Comparison of ENCODE assay signal across 8 cellular contexts in the genomic region with DNA sequence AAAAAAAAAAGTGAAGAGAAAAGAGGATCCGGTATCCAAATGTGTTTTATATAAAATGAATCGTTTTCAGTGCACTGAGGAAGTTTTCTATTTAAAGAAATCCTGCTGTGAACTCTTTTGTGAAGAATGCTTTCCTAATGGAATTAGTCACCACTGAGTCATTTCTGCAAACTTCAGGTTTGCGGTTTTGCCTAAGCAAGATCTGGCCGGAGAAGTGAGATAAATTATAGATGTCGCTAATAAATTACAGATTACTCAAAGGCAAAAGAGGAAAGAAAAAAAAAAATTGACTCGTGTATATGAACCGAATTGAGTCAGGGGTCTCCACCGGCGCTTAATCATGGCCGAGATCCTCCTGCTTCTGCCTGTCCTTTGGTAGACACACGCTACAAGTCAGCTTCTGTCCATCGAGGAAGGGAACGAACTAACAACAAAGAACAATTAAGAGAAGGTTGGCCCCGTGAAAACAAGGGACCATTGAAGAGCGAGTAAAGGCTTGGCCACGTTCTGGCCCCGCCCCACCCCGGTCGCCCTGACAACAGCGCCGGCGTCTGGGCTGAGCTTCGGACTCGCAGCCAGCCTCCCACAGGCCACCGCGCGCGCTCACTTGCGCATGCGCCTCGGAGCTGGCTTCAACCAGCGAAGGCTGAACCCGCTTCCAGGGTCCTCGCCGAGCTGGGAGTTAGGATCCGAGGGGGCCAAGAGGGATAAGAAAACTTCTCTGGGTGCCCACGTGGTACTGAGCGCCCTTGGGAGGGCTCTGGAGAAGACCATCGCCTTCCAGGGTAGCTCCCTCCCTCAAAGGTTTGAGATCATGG. TPM values are rescaled to one million over a fixed set of nuclear protein-coding genes. Genes with fewer than 3 reads are reported as not detected.
DNase-seq lines count a peak whose midpoint lies in the region; ATAC-seq and TF ChIP-seq lines count a peak whose summit lies in the region.

No MANE protein-coding gene starts in this region.

- peaks cover 27% of the 10 kb centered on the region for H3K4me1 Mint-ChIP-seq in HFFc6 (ENCODE audit: low read depth)

- peak overlapping the region; percentile 96 for H3K27ac ChIP-seq in SK-N-MC
- H3K27ac ChIP-seq in suprapubic skin: peak overlapping the region; percentile 92

- H3K27me3 Mint-ChIP-seq in HFFc6 (ENCODE audit: insufficient read depth): no peaks in the 10 kb centered on the region

- H3K27ac Mint-ChIP-seq in HFFc6: peak overlapping the region; percentile 100
- H3K27ac Mint-ChIP-seq in activated naive CD4-positive, alpha-beta T cell treated with anti-CD3 and anti-CD28 coated beads, Interleukin-2, amount 50 U/mL, for 72 hours: peak overlapping the region; percentile 89 to 94

- no peak for TF ChIP-seq EP300 in suprapubic skin (IDR thresholded peaks at IDR 0.05)

- TF ChIP-seq CTCF in HFFc6 (IDR thresholded peaks at IDR 0.05): no peak
- TF ChIP-seq CTCF in suprapubic skin (IDR thresholded peaks at IDR 0.05): no peak

- H3K4me3 Mint-ChIP-seq in HFFc6: peak overlapping the region; percentile 94

- DNase-seq in GM04503 (ENCODE audit: low read depth): peak; percentile 93
- DNase-seq in HFFc6: peak; percentile 96
- DNase-seq in NCI-H1048 (lab: John Stamatoyannopoulos, UW): peak; percentile 90
- DNase-seq in SK-N-MC (ENCODE audit: low read depth, low spot score): peak; percentile 65
- peak; percentile 92 to 95 for DNase-seq in activated naive CD4-positive, alpha-beta T cell treated with anti-CD3 and anti-CD28 coated beads, Interleukin-2, amount 50 U/mL, for 72 hours (ENCODE audit: low spot score in 2 of 2)
- peak; percentile 89 for DNase-seq in glomerular endothelial cell (ENCODE audit: extremely low read depth, low read depth, low spot score)
- DNase-seq in nucleus accumbens (lab: John Stamatoyannopoulos, UW): peak; percentile 79 to 98 (median 94)
- peak; percentile 95 to 97 for DNase-seq in suprapubic skin (ENCODE audit: low spot score in 2 of 2)

- H3K27me3 ChIP-seq in suprapubic skin: no peaks in the 10 kb centered on the region

- H3K9me3 ChIP-seq in SK-N-MC (ENCODE audit: low read depth, low read length) (no peaks in the 10 kb centered on the region), suprapubic skin (no peaks in the 10 kb centered on the region)

- no peaks in the 10 kb centered on the region for H3K9me3 Mint-ChIP-seq in HFFc6
- no peaks in the 10 kb centered on the region for H3K9me3 Mint-ChIP-seq in activated naive CD4-positive, alpha-beta T cell treated with anti-CD3 and anti-CD28 coated beads, Interleukin-2, amount 50 U/mL, for 72 hours

- peak; percentile 95 to 99 for ATAC-seq in activated naive CD4-positive, alpha-beta T cell treated with anti-CD3 and anti-CD28 coated beads, Interleukin-2, amount 50 U/mL, for 72 hours

- WGBS in suprapubic skin: under 1% methylated on average over 16 of the region's 39 CpGs

- peak overlapping the region; percentile 92 for H3K9ac ChIP-seq in SK-N-MC (ENCODE audit: insufficient read length)

- H3K36me3 ChIP-seq in SK-N-MC (ENCODE audit: insufficient read depth, low read length) (no peaks in the 10 kb centered on the region), suprapubic skin (no peaks in the 10 kb centered on the region)

- H3K4me3 ChIP-seq in SK-N-MC (peak overlapping the region; percentile 89), suprapubic skin (peak overlapping the region; percentile 63)

- peak in 1 of 2 donors; percentile 16 for TF ChIP-seq POLR2A in suprapubic skin (IDR thresholded peaks at IDR 0.05)

- no peaks in the 10 kb centered on the region; the same call in 1 of the 2 replicates for H3K36me3 Mint-ChIP-seq in HFFc6 (ENCODE audit: low read depth)
- no peaks in the 10 kb centered on the region for H3K36me3 Mint-ChIP-seq in activated naive CD4-positive, alpha-beta T cell treated with anti-CD3 and anti-CD28 coated beads, Interleukin-2, amount 50 U/mL, for 72 hours

- peaks cover 24% of the 10 kb centered on the region for H3K4me1 ChIP-seq in suprapubic skin

RNA-seq across cellular contexts. Expression of gene MRI1, which starts 33.0 kb away (rescaled TPM):
- total RNA-seq in HFFc6 (2021; fragmentation: NEBNext Ultra II Directional; extraction: Animal tissue kit (Norgen Biotek cat#: 25700)): 10 to 100 TPM; 31.3 to 34.7 (median 31.8) TPM
- 10 to 100 TPM; 39.5 to 46.4 TPM for total RNA-seq in activated naive CD4-positive, alpha-beta T cell treated with anti-CD3 and anti-CD28 coated beads, Interleukin-2, amount 50 U/mL, for 72 hours
- total RNA-seq in glomerular endothelial cell: 34.0 and 74.2 TPM in 2 replicates
- 100 to 1,000 TPM in 1 of 4 donors, 10 to 100 TPM in 3; 51.5 to 122 (median 69.6) TPM for total RNA-seq in suprapubic skin

RNA-seq across cellular contexts. Expression of gene C19orf53, which starts 42.9 kb away (rescaled TPM):
- 100 to 1,000 TPM; 123 to 204 (median 172) TPM for total RNA-seq in HFFc6 (2021; fragmentation: NEBNext Ultra II Directional; extraction: Animal tissue kit (Norgen Biotek cat#: 25700))
- total RNA-seq in activated naive CD4-positive, alpha-beta T cell treated with anti-CD3 and anti-CD28 coated beads, Interleukin-2, amount 50 U/mL, for 72 hours: 100 to 1,000 TPM in 1 of 2 donors, 10 to 100 TPM in 1; 92.3 to 134 TPM
- total RNA-seq in glomerular endothelial cell (200 and 202 TPM in 2 replicates), suprapubic skin (100 to 1,000 TPM in 3 of 4 donors, 10 to 100 TPM in 1; 84.2 to 150 (median 124) TPM)

Comparison
In these comparisons a context has a peak if more than half of its experiments do, and no peak if none do; other contexts are left out.
1. Peak in every context shown above with its lines: DNase-seq, ATAC-seq, H3K4me3 ChIP-seq and H3K27ac ChIP-seq.